ENCODE assay signal across 1 cellular context in genomic region chr21:33948951-33949444, GRCh38.
TF ChIP-seq lines count a peak whose summit lies in the region.

No MANE protein-coding gene starts in this region.

TF ChIP-seq in WTC11, 78 proteins besides CTCF, POLR2A, EP300 and RAD21 (continued from another document):
- no peak for TF ChIP-seq ZSCAN18 (CRISPR knock-in tag; IDR thresholded peaks at IDR 0.05)
- no peak for TF ChIP-seq ZNF281 (CRISPR knock-in tag; IDR thresholded peaks at IDR 0.05)
- no peak for TF ChIP-seq JAZF1 (CRISPR knock-in tag; IDR thresholded peaks at IDR 0.05)
TF ChIP-seq in WTC11: peak in this region for 0.
